Comparison of ENCODE assay signal across 1 cellular context in the genomic region with DNA sequence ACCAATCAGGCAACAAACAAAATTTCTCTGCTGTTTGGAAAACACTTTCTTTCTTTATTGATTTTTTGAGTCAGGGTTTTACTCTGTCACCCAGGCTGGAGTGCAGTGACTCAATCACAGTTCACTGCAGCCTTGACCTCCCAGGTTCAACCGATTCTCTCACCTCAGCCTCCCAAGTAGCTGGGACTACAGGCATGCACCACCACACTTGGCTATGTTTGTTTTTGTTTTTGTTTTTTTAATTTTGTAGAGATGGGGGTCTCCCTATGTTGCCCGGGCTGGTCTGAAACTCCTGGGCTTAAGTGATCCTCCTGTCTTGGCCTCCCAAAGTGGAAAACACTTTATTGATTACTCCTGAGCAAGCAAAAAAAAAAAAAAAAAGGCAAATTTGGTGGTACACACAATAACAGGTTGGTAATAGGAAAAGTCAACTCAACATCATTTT.
TF ChIP-seq lines count a peak whose summit lies in the region.

No MANE protein-coding gene starts in this region.

TF ChIP-seq in HepG2, 621 proteins besides CTCF, POLR2A, EP300 and RAD21 (continued from another document and continues in another):
- TF ChIP-seq, protein P1, sequence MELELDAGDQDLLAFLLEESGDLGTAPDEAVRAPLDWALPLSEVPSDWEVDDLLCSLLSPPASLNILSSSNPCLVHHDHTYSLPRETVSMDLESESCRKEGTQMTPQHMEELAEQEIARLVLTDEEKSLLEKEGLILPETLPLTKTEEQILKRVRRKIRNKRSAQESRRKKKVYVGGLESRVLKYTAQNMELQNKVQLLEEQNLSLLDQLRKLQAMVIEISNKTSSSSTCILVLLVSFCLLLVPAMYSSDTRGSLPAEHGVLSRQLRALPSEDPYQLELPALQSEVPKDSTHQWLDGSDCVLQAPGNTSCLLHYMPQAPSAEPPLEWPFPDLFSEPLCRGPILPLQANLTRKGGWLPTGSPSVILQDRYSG (CRISPR knock-in tag; IDR thresholded peaks at IDR 0.05), result no peak
- TF ChIP-seq BHLHE40 (IDR thresholded peaks at IDR 0.05; ENCODE audit: low read length), result no peak
- TF ChIP-seq FOXP1 (IDR thresholded peaks at IDR 0.05), result no peak
- TF ChIP-seq FOXP1 (CRISPR knock-in tag; IDR thresholded peaks at IDR 0.05), result peak; percentile 79
- TF ChIP-seq, protein P2, sequence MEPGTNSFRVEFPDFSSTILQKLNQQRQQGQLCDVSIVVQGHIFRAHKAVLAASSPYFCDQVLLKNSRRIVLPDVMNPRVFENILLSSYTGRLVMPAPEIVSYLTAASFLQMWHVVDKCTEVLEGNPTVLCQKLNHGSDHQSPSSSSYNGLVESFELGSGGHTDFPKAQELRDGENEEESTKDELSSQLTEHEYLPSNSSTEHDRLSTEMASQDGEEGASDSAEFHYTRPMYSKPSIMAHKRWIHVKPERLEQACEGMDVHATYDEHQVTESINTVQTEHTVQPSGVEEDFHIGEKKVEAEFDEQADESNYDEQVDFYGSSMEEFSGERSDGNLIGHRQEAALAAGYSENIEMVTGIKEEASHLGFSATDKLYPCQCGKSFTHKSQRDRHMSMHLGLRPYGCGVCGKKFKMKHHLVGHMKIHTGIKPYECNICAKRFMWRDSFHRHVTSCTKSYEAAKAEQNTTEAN (CRISPR knock-in tag; conservative IDR thresholded peaks at IDR 0.05), result peak; percentile 60; the same call in 1 of the 2 replicates
- TF ChIP-seq ZNF724P (CRISPR knock-in tag; IDR thresholded peaks at IDR 0.05; ENCODE audit: borderline replicate concordance), result no peak
- no peak for TF ChIP-seq TCF7L2 (IDR thresholded peaks at IDR 0.05; ENCODE audit: low read depth, low read length)
- TF ChIP-seq NFYC (CRISPR knock-in tag; IDR thresholded peaks at IDR 0.05), result no peak
- no peak for TF ChIP-seq ZNF282 (IDR thresholded peaks at IDR 0.05; ENCODE audit: partially characterized antibody)
- TF ChIP-seq, protein P3, sequence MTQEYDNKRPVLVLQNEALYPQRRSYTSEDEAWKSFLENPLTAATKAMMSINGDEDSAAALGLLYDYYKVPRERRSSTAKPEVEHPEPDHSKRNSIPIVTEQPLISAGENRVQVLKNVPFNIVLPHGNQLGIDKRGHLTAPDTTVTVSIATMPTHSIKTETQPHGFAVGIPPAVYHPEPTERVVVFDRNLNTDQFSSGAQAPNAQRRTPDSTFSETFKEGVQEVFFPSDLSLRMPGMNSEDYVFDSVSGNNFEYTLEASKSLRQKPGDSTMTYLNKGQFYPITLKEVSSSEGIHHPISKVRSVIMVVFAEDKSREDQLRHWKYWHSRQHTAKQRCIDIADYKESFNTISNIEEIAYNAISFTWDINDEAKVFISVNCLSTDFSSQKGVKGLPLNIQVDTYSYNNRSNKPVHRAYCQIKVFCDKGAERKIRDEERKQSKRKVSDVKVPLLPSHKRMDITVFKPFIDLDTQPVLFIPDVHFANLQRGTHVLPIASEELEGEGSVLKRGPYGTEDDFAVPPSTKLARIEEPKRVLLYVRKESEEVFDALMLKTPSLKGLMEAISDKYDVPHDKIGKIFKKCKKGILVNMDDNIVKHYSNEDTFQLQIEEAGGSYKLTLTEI (CRISPR knock-in tag; conservative IDR thresholded peaks at IDR 0.05), result no peak
- no peak for TF ChIP-seq IRX3 (CRISPR knock-in tag; IDR thresholded peaks at IDR 0.05; ENCODE audit: borderline replicate concordance, low read depth)
- TF ChIP-seq, protein P4, sequence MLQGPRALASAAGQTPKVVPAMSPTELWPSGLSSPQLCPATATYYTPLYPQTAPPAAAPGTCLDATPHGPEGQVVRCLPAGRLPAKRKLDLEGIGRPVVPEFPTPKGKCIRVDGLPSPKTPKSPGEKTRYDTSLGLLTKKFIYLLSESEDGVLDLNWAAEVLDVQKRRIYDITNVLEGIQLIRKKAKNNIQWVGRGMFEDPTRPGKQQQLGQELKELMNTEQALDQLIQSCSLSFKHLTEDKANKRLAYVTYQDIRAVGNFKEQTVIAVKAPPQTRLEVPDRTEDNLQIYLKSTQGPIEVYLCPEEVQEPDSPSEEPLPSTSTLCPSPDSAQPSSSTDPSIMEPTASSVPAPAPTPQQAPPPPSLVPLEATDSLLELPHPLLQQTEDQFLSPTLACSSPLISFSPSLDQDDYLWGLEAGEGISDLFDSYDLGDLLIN (CRISPR knock-in tag; IDR thresholded peaks at IDR 0.05; ENCODE audit: borderline replicate concordance), result no peak
- TF ChIP-seq ZNF30 (CRISPR knock-in tag; IDR thresholded peaks at IDR 0.05), result no peak
- TF ChIP-seq KLF6 (CRISPR knock-in tag; IDR thresholded peaks at IDR 0.05), result no peak
- TF ChIP-seq KLF16 (CRISPR knock-in tag; IDR thresholded peaks at IDR 0.05), result peak in 1 of 2 experiments; percentile 83; a peak in 2 of 4 replicates
- TF ChIP-seq CAMTA2 (CRISPR knock-in tag; IDR thresholded peaks at IDR 0.05; ENCODE audit: borderline replicate concordance), result no peak
- TF ChIP-seq, protein P5, sequence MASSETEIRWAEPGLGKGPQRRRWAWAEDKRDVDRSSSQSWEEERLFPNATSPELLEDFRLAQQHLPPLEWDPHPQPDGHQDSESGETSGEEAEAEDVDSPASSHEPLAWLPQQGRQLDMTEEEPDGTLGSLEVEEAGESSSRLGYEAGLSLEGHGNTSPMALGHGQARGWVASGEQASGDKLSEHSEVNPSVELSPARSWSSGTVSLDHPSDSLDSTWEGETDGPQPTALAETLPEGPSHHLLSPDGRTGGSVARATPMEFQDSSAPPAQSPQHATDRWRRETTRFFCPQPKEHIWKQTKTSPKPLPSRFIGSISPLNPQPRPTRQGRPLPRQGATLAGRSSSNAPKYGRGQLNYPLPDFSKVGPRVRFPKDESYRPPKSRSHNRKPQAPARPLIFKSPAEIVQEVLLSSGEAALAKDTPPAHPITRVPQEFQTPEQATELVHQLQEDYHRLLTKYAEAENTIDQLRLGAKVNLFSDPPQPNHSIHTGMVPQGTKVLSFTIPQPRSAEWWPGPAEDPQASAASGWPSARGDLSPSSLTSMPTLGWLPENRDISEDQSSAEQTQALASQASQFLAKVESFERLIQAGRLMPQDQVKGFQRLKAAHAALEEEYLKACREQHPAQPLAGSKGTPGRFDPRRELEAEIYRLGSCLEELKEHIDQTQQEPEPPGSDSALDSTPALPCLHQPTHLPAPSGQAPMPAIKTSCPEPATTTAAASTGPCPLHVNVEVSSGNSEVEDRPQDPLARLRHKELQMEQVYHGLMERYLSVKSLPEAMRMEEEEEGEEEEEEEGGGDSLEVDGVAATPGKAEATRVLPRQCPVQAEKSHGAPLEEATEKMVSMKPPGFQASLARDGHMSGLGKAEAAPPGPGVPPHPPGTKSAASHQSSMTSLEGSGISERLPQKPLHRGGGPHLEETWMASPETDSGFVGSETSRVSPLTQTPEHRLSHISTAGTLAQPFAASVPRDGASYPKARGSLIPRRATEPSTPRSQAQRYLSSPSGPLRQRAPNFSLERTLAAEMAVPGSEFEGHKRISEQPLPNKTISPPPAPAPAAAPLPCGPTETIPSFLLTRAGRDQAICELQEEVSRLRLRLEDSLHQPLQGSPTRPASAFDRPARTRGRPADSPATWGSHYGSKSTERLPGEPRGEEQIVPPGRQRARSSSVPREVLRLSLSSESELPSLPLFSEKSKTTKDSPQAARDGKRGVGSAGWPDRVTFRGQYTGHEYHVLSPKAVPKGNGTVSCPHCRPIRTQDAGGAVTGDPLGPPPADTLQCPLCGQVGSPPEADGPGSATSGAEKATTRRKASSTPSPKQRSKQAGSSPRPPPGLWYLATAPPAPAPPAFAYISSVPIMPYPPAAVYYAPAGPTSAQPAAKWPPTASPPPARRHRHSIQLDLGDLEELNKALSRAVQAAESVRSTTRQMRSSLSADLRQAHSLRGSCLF (CRISPR knock-in tag; IDR thresholded peaks at IDR 0.05; ENCODE audit: borderline replicate concordance), result no peak
- TF ChIP-seq ZNF230 (CRISPR knock-in tag; IDR thresholded peaks at IDR 0.05), result no peak
- TF ChIP-seq PHF5A (CRISPR knock-in tag; IDR thresholded peaks at IDR 0.05; ENCODE audit: low read depth, unreplicated experiment), result no peak
- no peak for TF ChIP-seq ASH2L (IDR thresholded peaks at IDR 0.05; ENCODE audit: insufficient read length, low read depth, low read length)
- peak; percentile 97 for TF ChIP-seq POGZ (CRISPR knock-in tag; IDR thresholded peaks at IDR 0.05)
- TF ChIP-seq RARG (CRISPR knock-in tag; IDR thresholded peaks at IDR 0.05; ENCODE audit: low read depth), result no peak
- peak; percentile 82 for TF ChIP-seq MEIS2 (CRISPR knock-in tag; IDR thresholded peaks at IDR 0.05)
- peak; percentile 94 for TF ChIP-seq FOSL2 (CRISPR knock-in tag; IDR thresholded peaks at IDR 0.05)
- no peak for TF ChIP-seq ZNF44 (CRISPR knock-in tag; IDR thresholded peaks at IDR 0.05)
- no peak for TF ChIP-seq ZNF225 (CRISPR knock-in tag; IDR thresholded peaks at IDR 0.05)
- peak; percentile 80 for TF ChIP-seq JUN (CRISPR knock-in tag; IDR thresholded peaks at IDR 0.05)
- TF ChIP-seq PCBP1 (IDR thresholded peaks at IDR 0.05; ENCODE audit: borderline replicate concordance, low read depth, low read length), result no peak
- TF ChIP-seq, protein P6, sequence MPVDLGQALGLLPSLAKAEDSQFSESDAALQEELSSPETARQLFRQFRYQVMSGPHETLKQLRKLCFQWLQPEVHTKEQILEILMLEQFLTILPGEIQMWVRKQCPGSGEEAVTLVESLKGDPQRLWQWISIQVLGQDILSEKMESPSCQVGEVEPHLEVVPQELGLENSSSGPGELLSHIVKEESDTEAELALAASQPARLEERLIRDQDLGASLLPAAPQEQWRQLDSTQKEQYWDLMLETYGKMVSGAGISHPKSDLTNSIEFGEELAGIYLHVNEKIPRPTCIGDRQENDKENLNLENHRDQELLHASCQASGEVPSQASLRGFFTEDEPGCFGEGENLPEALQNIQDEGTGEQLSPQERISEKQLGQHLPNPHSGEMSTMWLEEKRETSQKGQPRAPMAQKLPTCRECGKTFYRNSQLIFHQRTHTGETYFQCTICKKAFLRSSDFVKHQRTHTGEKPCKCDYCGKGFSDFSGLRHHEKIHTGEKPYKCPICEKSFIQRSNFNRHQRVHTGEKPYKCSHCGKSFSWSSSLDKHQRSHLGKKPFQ (CRISPR knock-in tag; IDR thresholded peaks at IDR 0.05; ENCODE audit: insufficient replicate concordance), result no peak
- TF ChIP-seq, protein P7, sequence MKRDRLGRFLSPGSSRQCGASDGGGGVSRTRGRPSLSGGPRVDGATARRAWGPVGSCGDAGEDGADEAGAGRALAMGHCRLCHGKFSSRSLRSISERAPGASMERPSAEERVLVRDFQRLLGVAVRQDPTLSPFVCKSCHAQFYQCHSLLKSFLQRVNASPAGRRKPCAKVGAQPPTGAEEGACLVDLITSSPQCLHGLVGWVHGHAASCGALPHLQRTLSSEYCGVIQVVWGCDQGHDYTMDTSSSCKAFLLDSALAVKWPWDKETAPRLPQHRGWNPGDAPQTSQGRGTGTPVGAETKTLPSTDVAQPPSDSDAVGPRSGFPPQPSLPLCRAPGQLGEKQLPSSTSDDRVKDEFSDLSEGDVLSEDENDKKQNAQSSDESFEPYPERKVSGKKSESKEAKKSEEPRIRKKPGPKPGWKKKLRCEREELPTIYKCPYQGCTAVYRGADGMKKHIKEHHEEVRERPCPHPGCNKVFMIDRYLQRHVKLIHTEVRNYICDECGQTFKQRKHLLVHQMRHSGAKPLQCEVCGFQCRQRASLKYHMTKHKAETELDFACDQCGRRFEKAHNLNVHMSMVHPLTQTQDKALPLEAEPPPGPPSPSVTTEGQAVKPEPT (CRISPR knock-in tag; IDR thresholded peaks at IDR 0.05; ENCODE audit: low read depth), result no peak
- TF ChIP-seq SIX1 (CRISPR knock-in tag; IDR thresholded peaks at IDR 0.05; ENCODE audit: borderline replicate concordance), result peak; percentile 46; the same call in 1 of the 2 replicates
- TF ChIP-seq, protein P8, sequence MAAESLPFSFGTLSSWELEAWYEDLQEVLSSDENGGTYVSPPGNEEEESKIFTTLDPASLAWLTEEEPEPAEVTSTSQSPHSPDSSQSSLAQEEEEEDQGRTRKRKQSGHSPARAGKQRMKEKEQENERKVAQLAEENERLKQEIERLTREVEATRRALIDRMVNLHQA (CRISPR knock-in tag; IDR thresholded peaks at IDR 0.05), result no peak
- no peak for TF ChIP-seq CC2D1A (CRISPR knock-in tag; IDR thresholded peaks at IDR 0.05)
- no peak for TF ChIP-seq MATR3 (CRISPR knock-in tag; IDR thresholded peaks at IDR 0.05)
- no peak for TF ChIP-seq ZNF773 (CRISPR knock-in tag; IDR thresholded peaks at IDR 0.05; ENCODE audit: borderline replicate concordance)
- TF ChIP-seq ZNF629 (CRISPR knock-in tag; conservative IDR thresholded peaks at IDR 0.05), result no peak
- peak; percentile 86; the same call in 1 of the 2 replicates for TF ChIP-seq ZNF816 (CRISPR knock-in tag; IDR thresholded peaks at IDR 0.05; ENCODE audit: borderline replicate concordance)
- TF ChIP-seq, protein P9, sequence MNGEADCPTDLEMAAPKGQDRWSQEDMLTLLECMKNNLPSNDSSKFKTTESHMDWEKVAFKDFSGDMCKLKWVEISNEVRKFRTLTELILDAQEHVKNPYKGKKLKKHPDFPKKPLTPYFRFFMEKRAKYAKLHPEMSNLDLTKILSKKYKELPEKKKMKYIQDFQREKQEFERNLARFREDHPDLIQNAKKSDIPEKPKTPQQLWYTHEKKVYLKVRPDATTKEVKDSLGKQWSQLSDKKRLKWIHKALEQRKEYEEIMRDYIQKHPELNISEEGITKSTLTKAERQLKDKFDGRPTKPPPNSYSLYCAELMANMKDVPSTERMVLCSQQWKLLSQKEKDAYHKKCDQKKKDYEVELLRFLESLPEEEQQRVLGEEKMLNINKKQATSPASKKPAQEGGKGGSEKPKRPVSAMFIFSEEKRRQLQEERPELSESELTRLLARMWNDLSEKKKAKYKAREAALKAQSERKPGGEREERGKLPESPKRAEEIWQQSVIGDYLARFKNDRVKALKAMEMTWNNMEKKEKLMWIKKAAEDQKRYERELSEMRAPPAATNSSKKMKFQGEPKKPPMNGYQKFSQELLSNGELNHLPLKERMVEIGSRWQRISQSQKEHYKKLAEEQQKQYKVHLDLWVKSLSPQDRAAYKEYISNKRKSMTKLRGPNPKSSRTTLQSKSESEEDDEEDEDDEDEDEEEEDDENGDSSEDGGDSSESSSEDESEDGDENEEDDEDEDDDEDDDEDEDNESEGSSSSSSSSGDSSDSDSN (CRISPR knock-in tag; IDR thresholded peaks at IDR 0.05), result no peak
- TF ChIP-seq ARNTL (CRISPR knock-in tag; IDR thresholded peaks at IDR 0.05), result peak; percentile 62; the same call in 1 of the 2 replicates
- TF ChIP-seq, protein P10, sequence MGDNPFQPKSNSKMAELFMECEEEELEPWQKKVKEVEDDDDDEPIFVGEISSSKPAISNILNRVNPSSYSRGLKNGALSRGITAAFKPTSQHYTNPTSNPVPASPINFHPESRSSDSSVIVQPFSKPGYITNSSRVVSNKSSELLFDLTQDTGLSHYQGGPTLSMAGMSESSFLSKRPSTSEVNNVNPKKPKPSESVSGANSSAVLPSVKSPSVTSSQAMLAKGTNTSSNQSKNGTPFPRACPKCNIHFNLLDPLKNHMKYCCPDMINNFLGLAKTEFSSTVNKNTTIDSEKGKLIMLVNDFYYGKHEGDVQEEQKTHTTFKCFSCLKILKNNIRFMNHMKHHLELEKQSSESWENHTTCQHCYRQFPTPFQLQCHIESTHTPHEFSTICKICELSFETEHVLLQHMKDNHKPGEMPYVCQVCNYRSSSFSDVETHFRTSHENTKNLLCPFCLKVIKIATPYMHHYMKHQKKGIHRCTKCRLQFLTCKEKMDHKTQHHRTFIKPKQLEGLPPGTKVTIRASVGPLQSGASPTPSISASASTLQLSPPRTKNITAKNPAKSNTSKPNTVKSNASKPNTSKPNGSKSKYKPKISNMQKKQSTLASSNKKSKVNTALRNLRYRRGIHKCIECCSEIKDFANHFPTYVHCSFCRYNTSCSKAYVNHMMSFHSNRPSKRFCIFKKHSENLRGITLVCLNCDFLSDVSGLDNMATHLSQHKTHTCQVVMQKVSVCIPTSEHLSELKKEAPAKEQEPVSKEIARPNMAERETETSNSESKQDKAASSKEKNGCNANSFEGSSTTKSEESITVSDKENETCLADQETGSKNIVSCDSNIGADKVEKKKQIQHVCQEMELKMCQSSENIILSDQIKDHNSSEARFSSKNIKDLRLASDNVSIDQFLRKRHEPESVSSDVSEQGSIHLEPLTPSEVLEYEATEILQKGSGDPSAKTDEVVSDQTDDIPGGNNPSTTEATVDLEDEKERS (CRISPR knock-in tag; IDR thresholded peaks at IDR 0.05), result peak; percentile 100
- TF ChIP-seq BRCA1 (CRISPR knock-in tag; IDR thresholded peaks at IDR 0.05), result no peak
- TF ChIP-seq TOE1 (CRISPR knock-in tag; IDR thresholded peaks at IDR 0.05), result 0 out of 2 replicates have a peak, but pooled peaks have one; percentile 39
